17 cellular contexts compared by ENCODE assay signal in the genomic region with DNA sequence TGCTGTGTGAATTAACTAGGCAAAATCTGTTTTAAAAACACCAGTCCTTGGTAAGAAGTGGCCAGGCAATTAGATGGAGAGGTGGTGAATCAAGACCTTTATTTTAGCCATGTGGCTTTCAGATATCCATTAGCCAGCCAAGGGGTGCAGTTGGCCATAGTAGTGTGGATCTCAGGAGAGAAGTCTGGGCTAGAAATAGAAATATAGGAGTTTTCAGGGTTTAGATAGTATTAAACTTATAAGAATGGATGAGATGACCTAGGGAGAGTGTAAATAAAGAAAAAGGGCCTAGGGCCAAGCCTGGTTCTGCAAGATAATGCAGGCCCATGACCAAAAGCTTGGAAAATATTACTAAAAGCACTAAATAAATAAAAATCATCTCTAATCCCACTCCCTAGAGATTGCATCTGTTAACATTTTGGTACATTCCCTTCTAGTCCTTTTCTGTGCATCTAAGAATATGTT. TPM values are rescaled to one million over a fixed set of nuclear protein-coding genes. Genes with fewer than 3 reads are reported as not detected.
DNase-seq lines count a peak whose midpoint lies in the region; ATAC-seq and TF ChIP-seq lines count a peak whose summit lies in the region.
"Had no signal": no experiment of that assay in that cellular context is flagged by ENCODE, and none has a peak within 500 bp of the region (broad histone marks: within the 10 kb centered on the region; RNA-seq: fewer than 3 reads in every experiment).

No MANE protein-coding gene starts in this region.

- no peak for ATAC-seq in GM23338
- no peak for ATAC-seq in T-helper 17 cell
- ATAC-seq in GM21360 (IDR thresholded peaks at IDR 0.05; ENCODE audit: unreplicated experiment), result no peak
- no peak for ATAC-seq in T-cell (replicated peaks in 1 of 4)
- ATAC-seq: A549; CD8-positive, alpha-beta T cell had no signal

- H3K27ac Mint-ChIP-seq in GM23338, result no peak overlapping the region
- H3K27ac Mint-ChIP-seq in T-helper 17 cell, result peak overlapping the region; percentile 19
- peak overlapping the region; percentile 24 to 45 (median 26) for H3K27ac Mint-ChIP-seq in nephron
- H3K27ac Mint-ChIP-seq in T-cell, result no peak overlapping the region
- H3K27ac Mint-ChIP-seq: B cell; CD4-positive, alpha-beta T cell; CD8-positive, alpha-beta T cell had no signal

- H3K9me3 Mint-ChIP-seq in GM23338 (no peaks in the 10 kb centered on the region), nephron (no peaks in the 10 kb centered on the region), T-cell (no peaks in the 10 kb centered on the region)
- H3K9me3 Mint-ChIP-seq: CD4-positive, alpha-beta T cell; CD8-positive, alpha-beta T cell had no signal

- H3K4me3 Mint-ChIP-seq in GM23338 (no peak overlapping the region), T-helper 17 cell (no peak overlapping the region), nephron (no peak overlapping the region), T-cell (no peak overlapping the region)
- H3K4me3 Mint-ChIP-seq: B cell; CD4-positive, alpha-beta T cell; CD8-positive, alpha-beta T cell had no signal

- no peaks in the 10 kb centered on the region for H3K27me3 ChIP-seq in GM23338 (ENCODE audit: insufficient read depth)
- H3K27me3 ChIP-seq: BLaER1 treated with 17β-estradiol and CSF1 and Interleukin-3, amounts not matched to agents 10 nM and 100 nM had no signal

- H3K36me3 Mint-ChIP-seq in GM23338 (ENCODE audit: low read depth) (no peaks in the 10 kb centered on the region), T-helper 17 cell (ENCODE audit: low read depth) (no peaks in the 10 kb centered on the region), nephron (ENCODE audit: low read depth) (no peaks in the 10 kb centered on the region), T-cell (no peaks in the 10 kb centered on the region)
- H3K36me3 Mint-ChIP-seq: CD8-positive, alpha-beta T cell had no signal

- H3K27ac ChIP-seq in GM23338 (ENCODE audit: low read depth), result no peak overlapping the region
- H3K27ac ChIP-seq: 22Rv1; A549; BLaER1 treated with 17β-estradiol and CSF1 and Interleukin-3, amounts not matched to agents 10 nM and 100 nM; C4-2B had no signal

- CTCF ChIA-PET in T-cell (lab: Charles Lee), result no interaction called here

- no peaks in the 10 kb centered on the region for H3K27me3 Mint-ChIP-seq in GM23338 (ENCODE audit: insufficient read depth, low read depth, poor library complexity)
- no peaks in the 10 kb centered on the region for H3K27me3 Mint-ChIP-seq in T-helper 17 cell
- H3K27me3 Mint-ChIP-seq in nephron (ENCODE audit: low read depth), result no peaks in the 10 kb centered on the region
- H3K27me3 Mint-ChIP-seq in T-cell, result no peaks in the 10 kb centered on the region
- H3K27me3 Mint-ChIP-seq: B cell; CD4-positive, alpha-beta T cell had no signal

- TF ChIP-seq CTCF in GM23338 (conservative IDR thresholded peaks at IDR 0.05; ENCODE audit: low read depth in 2 of 2), result no peak
- TF ChIP-seq CTCF in nephron (IDR thresholded peaks at IDR 0.05; ENCODE audit: unreplicated experiment in 3 of 3), result no peak

- no peaks in the 10 kb centered on the region for H3K9me3 ChIP-seq in T-helper 17 cell (ENCODE audit: control insufficient read depth, low read length, poor library complexity, severe bottlenecking)
- H3K9me3 ChIP-seq: A549, Caco-2 had no signal

- H2AFZ ChIP-seq in GM23338, result 0 out of 2 replicates have a peak overlapping the region, but pooled peaks have one; percentile 19

- 0 out of 2 replicates have a peak, but pooled peaks cover 2% of the 10 kb centered on the region for H3K4me1 ChIP-seq in GM23338 (ENCODE audit: insufficient read depth)

- no peaks in the 10 kb centered on the region for H3K9me2 ChIP-seq in GM23338 (ENCODE audit: insufficient read depth)

- H3K4me3 ChIP-seq in GM23338, result no peak overlapping the region
- H3K4me3 ChIP-seq: A549; BLaER1 treated with 17β-estradiol and CSF1 and Interleukin-3, amounts not matched to agents 10 nM and 100 nM had no signal

- H3F3A ChIP-seq in GM23338 (replicated peaks; ENCODE audit: low read depth), result no peaks in the 10 kb centered on the region

- no peak overlapping the region for H3K4me2 ChIP-seq in GM23338
- H3K4me2 ChIP-seq: A549; BLaER1 treated with 17β-estradiol and CSF1 and Interleukin-3, amounts not matched to agents 10 nM and 100 nM had no signal

- no peaks in the 10 kb centered on the region for H3K36me3 ChIP-seq in GM23338 (ENCODE audit: insufficient read depth)
- H3K36me3 ChIP-seq: BLaER1 treated with 17β-estradiol and CSF1 and Interleukin-3, amounts not matched to agents 10 nM and 100 nM had no signal

- H3K79me2 ChIP-seq in GM23338 (replicated peaks; ENCODE audit: insufficient read depth), result no peaks in the 10 kb centered on the region

- POLR2A ChIA-PET in T-cell (lab: Charles Lee), result no interaction called here

- no peaks in the 10 kb centered on the region for H4K20me1 ChIP-seq in GM23338 (replicated peaks; ENCODE audit: insufficient read depth)
- H4K20me1 ChIP-seq: BLaER1 treated with 17β-estradiol and CSF1 and Interleukin-3, amounts not matched to agents 10 nM and 100 nM had no signal

- H3K4me1 Mint-ChIP-seq in GM23338 (peaks cover 18% of the 10 kb centered on the region), T-helper 17 cell (peaks cover 14% of the 10 kb centered on the region), nephron (peaks cover 47% of the 10 kb centered on the region), T-cell (peaks cover 25 to 45% (median 25%) of the 10 kb centered on the region in 3 donors)
- H3K4me1 Mint-ChIP-seq: B cell had no signal

- no peak for DNase-seq in GM23338 (ENCODE audit: low spot score)
- no peak for DNase-seq in T-helper 17 cell
- DNase-seq in T-cell, result no peak
- DNase-seq: AML-193; Caco-2; Calu3; CD4-positive, alpha-beta T cell; CD8-positive, alpha-beta T cell; DMS79 treated with DMSO at 0.1 percent for 48 hours; GF-D8 had no signal

TF ChIP-seq in GM23338, 12 proteins besides CTCF, POLR2A, EP300 and RAD21:
- no peak for TF ChIP-seq ZNF114 (CRISPR knock-in tag; IDR thresholded peaks at IDR 0.05)
- no peak for TF ChIP-seq EZH2phosphoT487 (IDR thresholded peaks at IDR 0.05; ENCODE audit: unreplicated experiment)
- no peak for TF ChIP-seq JUNB (IDR thresholded peaks at IDR 0.05; ENCODE audit: unreplicated experiment)
- TF ChIP-seq NANOG (IDR thresholded peaks at IDR 0.05; ENCODE audit: borderline replicate concordance), result no peak
- TF ChIP-seq, protein P1, sequence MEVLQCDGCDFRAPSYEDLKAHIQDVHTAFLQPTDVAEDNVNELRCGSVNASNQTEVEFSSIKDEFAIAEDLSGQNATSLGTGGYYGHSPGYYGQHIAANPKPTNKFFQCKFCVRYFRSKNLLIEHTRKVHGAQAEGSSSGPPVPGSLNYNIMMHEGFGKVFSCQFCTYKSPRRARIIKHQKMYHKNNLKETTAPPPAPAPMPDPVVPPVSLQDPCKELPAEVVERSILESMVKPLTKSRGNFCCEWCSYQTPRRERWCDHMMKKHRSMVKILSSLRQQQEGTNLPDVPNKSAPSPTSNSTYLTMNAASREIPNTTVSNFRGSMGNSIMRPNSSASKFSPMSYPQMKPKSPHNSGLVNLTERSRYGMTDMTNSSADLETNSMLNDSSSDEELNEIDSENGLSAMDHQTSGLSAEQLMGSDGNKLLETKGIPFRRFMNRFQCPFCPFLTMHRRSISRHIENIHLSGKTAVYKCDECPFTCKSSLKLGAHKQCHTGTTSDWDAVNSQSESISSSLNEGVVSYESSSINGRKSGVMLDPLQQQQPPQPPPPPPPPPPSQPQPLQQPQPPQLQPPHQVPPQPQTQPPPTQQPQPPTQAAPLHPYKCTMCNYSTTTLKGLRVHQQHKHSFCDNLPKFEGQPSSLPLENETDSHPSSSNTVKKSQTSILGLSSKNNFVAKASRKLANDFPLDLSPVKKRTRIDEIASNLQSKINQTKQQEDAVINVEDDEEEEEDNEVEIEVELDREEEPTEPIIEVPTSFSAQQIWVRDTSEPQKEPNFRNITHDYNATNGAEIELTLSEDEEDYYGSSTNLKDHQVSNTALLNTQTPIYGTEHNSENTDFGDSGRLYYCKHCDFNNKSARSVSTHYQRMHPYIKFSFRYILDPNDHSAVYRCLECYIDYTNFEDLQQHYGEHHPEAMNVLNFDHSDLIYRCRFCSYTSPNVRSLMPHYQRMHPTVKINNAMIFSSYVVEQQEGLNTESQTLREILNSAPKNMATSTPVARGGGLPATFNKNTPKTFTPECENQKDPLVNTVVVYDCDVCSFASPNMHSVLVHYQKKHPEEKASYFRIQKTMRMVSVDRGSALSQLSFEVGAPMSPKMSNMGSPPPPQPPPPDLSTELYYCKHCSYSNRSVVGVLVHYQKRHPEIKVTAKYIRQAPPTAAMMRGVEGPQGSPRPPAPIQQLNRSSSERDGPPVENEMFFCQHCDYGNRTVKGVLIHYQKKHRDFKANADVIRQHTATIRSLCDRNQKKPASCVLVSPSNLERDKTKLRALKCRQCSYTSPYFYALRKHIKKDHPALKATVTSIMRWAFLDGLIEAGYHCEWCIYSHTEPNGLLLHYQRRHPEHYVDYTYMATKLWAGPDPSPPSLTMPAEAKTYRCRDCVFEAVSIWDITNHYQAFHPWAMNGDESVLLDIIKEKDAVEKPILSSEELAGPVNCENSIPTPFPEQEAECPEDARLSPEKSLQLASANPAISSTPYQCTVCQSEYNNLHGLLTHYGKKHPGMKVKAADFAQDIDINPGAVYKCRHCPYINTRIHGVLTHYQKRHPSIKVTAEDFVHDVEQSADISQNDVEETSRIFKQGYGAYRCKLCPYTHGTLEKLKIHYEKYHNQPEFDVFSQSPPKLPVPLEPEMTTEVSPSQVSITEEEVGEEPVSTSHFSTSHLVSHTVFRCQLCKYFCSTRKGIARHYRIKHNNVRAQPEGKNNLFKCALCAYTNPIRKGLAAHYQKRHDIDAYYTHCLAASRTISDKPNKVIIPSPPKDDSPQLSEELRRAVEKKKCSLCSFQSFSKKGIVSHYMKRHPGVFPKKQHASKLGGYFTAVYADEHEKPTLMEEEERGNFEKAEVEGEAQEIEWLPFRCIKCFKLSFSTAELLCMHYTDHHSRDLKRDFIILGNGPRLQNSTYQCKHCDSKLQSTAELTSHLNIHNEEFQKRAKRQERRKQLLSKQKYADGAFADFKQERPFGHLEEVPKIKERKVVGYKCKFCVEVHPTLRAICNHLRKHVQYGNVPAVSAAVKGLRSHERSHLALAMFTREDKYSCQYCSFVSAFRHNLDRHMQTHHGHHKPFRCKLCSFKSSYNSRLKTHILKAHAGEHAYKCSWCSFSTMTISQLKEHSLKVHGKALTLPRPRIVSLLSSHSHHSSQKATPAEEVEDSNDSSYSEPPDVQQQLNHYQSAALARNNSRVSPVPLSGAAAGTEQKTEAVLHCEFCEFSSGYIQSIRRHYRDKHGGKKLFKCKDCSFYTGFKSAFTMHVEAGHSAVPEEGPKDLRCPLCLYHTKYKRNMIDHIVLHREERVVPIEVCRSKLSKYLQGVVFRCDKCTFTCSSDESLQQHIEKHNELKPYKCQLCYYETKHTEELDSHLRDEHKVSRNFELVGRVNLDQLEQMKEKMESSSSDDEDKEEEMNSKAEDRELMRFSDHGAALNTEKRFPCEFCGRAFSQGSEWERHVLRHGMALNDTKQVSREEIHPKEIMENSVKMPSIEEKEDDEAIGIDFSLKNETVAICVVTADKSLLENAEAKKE (CRISPR knock-in tag; IDR thresholded peaks at IDR 0.05), result no peak

RNA-seq across cellular contexts. Expression of a gene that starts 40.3 kb away (rescaled TPM):
- total RNA-seq in GM23338 (2014; rRNA removed; shearing (Covaris generic)), result 99.1 and 120 TPM in 2 replicates
- 98.7 and 122 TPM in 2 replicates for polyA plus RNA-seq in GM23338 (2016; fragmentation: Nextera tagmentation; extraction: Ambion mirVana)
- total RNA-seq in T-helper 17 cell (100 to 1,000 TPM in 1 of 2 donors, 10 to 100 TPM in 1; 93.5 to 158 TPM), T-cell (100 to 1,000 TPM in 4 of 5 donors, 10 to 100 TPM in 1; 99.8 to 122 (median 107) TPM)

Comparison
In these comparisons a context has a peak if more than half of its experiments do, and no peak if none do; other contexts are left out.
1. H3K27ac Mint-ChIP-seq: peak in T-helper 17 cell (single experiment) and nephron (3 of 3); none in GM23338 (single experiment) and T-cell (0 of 2).